31 cellular contexts compared by ENCODE assay signal in genomic region chr15:37794947-37795346, GRCh38.
"Had no signal": no experiment of that assay in that cellular context is flagged by ENCODE, and none has a peak within 500 bp of the region (broad histone marks: within the 10 kb centered on the region; RNA-seq: fewer than 3 reads in every experiment).

No MANE protein-coding gene starts in this region.

- FAIRE-seq: RCC 7860 had no signal

- H3K36me3 ChIP-seq: ascending aorta, cardiac muscle cell, MG63 had no signal

- H3K9me3 Mint-ChIP-seq: activated CD4-positive, alpha-beta T cell treated with anti-CD3 and anti-CD28 coated beads, Interleukin-2, amount 10 ng/mL, durations not matched to agents 24 days and 14 days; activated T-cell treated with anti-CD3 and anti-CD28 coated beads, Interleukin-2, amount 50 U/mL, for 24 hours; activated T-helper 2 cell treated with anti-CD3 and anti-CD28 coated beads, Interferon-gamma antibody, Interleukin-2, Interleukin-4, amounts not matched to agents 10 μg/mL and 5 μg/mL and 100 μg/mL, durations not matched to agents 14 hours and 24 hours and 36 hours had no signal

- H3K36me3 Mint-ChIP-seq: activated naive CD4-positive, alpha-beta T cell treated with anti-CD3 and anti-CD28 coated beads, Interleukin-2, amount 50 U/mL, for 24 hours; activated naive CD8-positive, alpha-beta T cell treated with anti-CD3 and anti-CD28 coated beads, Interleukin-2, amount 10 ng/mL, durations not matched to agents 7 days and 5 days had no signal

- H3K27ac Mint-ChIP-seq: activated CD4-positive, alpha-beta T cell treated with anti-CD3 and anti-CD28 coated beads, Interleukin-2, amount 10 ng/mL, durations not matched to agents 24 days and 14 days; activated CD8-positive, alpha-beta T cell treated with anti-CD3 and anti-CD28 coated beads, Interleukin-2, amount 10 ng/mL, durations not matched to agents 7 days and 5 days; activated naive CD4-positive, alpha-beta T cell treated with anti-CD3 and anti-CD28 coated beads, Interleukin-2, amount 50 U/mL, for 24 hours; activated naive CD8-positive, alpha-beta T cell treated with anti-CD3 and anti-CD28 coated beads, Interleukin-2, amount 10 ng/mL, durations not matched to agents 7 days and 5 days; activated T-cell treated with anti-CD3 and anti-CD28 coated beads, Interleukin-2, amount 50 U/mL, for 24 hours; activated T-helper 2 cell treated with anti-CD3 and anti-CD28 coated beads, Interferon-gamma antibody, Interleukin-2, Interleukin-4, amounts not matched to agents 10 μg/mL and 5 μg/mL and 100 μg/mL, durations not matched to agents 14 hours and 24 hours and 36 hours; T-helper 1 cell treated with Interleukin-12 subunit alpha and Interleukin-12 subunit beta and Interleukin-4 antibody, amounts not matched to agents 30 μg/mL and 1 μg/mL, for 36 hours; T-helper 2 cell treated with Interferon-gamma antibody and Interleukin-4, amounts not matched to agents 5 μg/mL and 100 μg/mL, for 36 hours had no signal

- ATAC-seq: activated CD8-positive, alpha-beta T cell treated with anti-CD3 and anti-CD28 coated beads, Interleukin-2, amount 10 ng/mL, durations not matched to agents 7 days and 5 days; Right ventricle myocardium inferior had no signal

- DNase-seq: activated CD4-positive, alpha-beta T cell treated with anti-CD3 and anti-CD28 coated beads, Interleukin-2, amount 10 ng/mL, durations not matched to agents 24 days and 14 days; activated CD4-positive, alpha-beta T cell treated with anti-CD3 and anti-CD28 coated beads, Interleukin-2, amount 50 U/mL, for 48 hours; activated CD8-positive, alpha-beta T cell treated with anti-CD3 and anti-CD28 coated beads, Interleukin-2, amount 10 ng/mL, durations not matched to agents 7 days and 5 days; activated gamma-delta T cell; activated naive CD4-positive, alpha-beta T cell treated with Interleukin-2 at 50 U/mL for 16 hours; activated naive CD8-positive, alpha-beta T cell treated with anti-CD3 and anti-CD28 coated beads, Interleukin-2, amount 10 ng/mL, durations not matched to agents 7 days and 5 days; activated T-cell treated with anti-CD3 and anti-CD28 coated beads, Interleukin-2, amount 50 U/mL, for 24 hours; amygdala; Kasumi-1; KG1; MG63; NCI-H1048; NCI-H1105 treated with DMSO at 0.1 percent for 48 hours; NCI-H146; NCI-H187; NCI-H2029 treated with DMSO at 0.1 percent for 48 hours; NCI-H2107; NCI-H2171; NCI-H510A; NCI-H526; PC-9; SIG-M5 had no signal

- H3K27me3 Mint-ChIP-seq: activated CD4-positive, alpha-beta T cell treated with anti-CD3 and anti-CD28 coated beads, Interleukin-2, amount 10 ng/mL, durations not matched to agents 24 days and 14 days; activated naive CD4-positive, alpha-beta T cell treated with anti-CD3 and anti-CD28 coated beads, Interleukin-2, amount 50 U/mL, for 24 hours; activated naive CD8-positive, alpha-beta T cell treated with anti-CD3 and anti-CD28 coated beads, Interleukin-2, amount 10 ng/mL, durations not matched to agents 7 days and 5 days had no signal

- H3K27ac ChIP-seq: ascending aorta, cardiac muscle cell, PC-9, RWPE1 had no signal

- H3K9me3 ChIP-seq: ascending aorta, MG63 had no signal

- H3K4me1 Mint-ChIP-seq: activated CD4-positive, alpha-beta T cell treated with anti-CD3 and anti-CD28 coated beads, Interleukin-2, amount 10 ng/mL, durations not matched to agents 24 days and 14 days; activated naive CD4-positive, alpha-beta T cell treated with anti-CD3 and anti-CD28 coated beads, Interleukin-2, amount 50 U/mL, for 24 hours; activated naive CD8-positive, alpha-beta T cell treated with anti-CD3 and anti-CD28 coated beads, Interleukin-2, amount 10 ng/mL, durations not matched to agents 7 days and 5 days had no signal

- H3K4me3 ChIP-seq: ascending aorta, cardiac muscle cell, MG63, PC-9 had no signal

- H3K27me3 ChIP-seq: ascending aorta, cardiac muscle cell, MG63 had no signal

- H3K4me1 ChIP-seq: ascending aorta had no signal

- H3K4me3 Mint-ChIP-seq: activated CD4-positive, alpha-beta T cell treated with anti-CD3 and anti-CD28 coated beads, Interleukin-2, amount 10 ng/mL, durations not matched to agents 24 days and 14 days; activated CD8-positive, alpha-beta T cell treated with anti-CD3 and anti-CD28 coated beads, Interleukin-2, amount 10 ng/mL, durations not matched to agents 7 days and 5 days; activated naive CD4-positive, alpha-beta T cell treated with anti-CD3 and anti-CD28 coated beads, Interleukin-2, amount 50 U/mL, for 24 hours; activated naive CD8-positive, alpha-beta T cell treated with anti-CD3 and anti-CD28 coated beads, Interleukin-2, amount 10 ng/mL, durations not matched to agents 7 days and 5 days; activated T-cell treated with anti-CD3 and anti-CD28 coated beads, Interleukin-2, amount 50 U/mL, for 24 hours; T-helper 1 cell treated with Interleukin-12 subunit alpha and Interleukin-12 subunit beta and Interleukin-4 antibody, amounts not matched to agents 30 μg/mL and 1 μg/mL, for 36 hours; T-helper 2 cell treated with Interferon-gamma antibody and Interleukin-4, amounts not matched to agents 5 μg/mL and 100 μg/mL, for 36 hours had no signal
